Comparison of ENCODE assay signal across 1 cellular context in genomic region chr14:33676135-33676566, GRCh38.
TF ChIP-seq lines count a peak whose summit lies in the region.

No MANE protein-coding gene starts in this region.

TF ChIP-seq in GM12878, 131 proteins besides CTCF, POLR2A, EP300 and RAD21 (continued from another document and continues in another):
- no peak for TF ChIP-seq BCL11A (IDR thresholded peaks at IDR 0.05; ENCODE audit: low read depth, low read length)
- TF ChIP-seq GATAD2B (conservative IDR thresholded peaks at IDR 0.05; ENCODE audit: low read depth): no peak
- TF ChIP-seq HDGF (IDR thresholded peaks at IDR 0.05): no peak
- TF ChIP-seq RCOR1 (conservative IDR thresholded peaks at IDR 0.05; ENCODE audit: low read depth, low read length): no peak
- TF ChIP-seq KDM1A (IDR thresholded peaks at IDR 0.05; ENCODE audit: borderline replicate concordance): no peak
- no peak for TF ChIP-seq MEF2B (IDR thresholded peaks at IDR 0.05; ENCODE audit: partially characterized antibody, poor library complexity, severe bottlenecking)
- TF ChIP-seq NBN (IDR thresholded peaks at IDR 0.05): 0 out of 2 replicates have a peak, but pooled peaks have one; percentile 20
- no peak for TF ChIP-seq ATF7 (IDR thresholded peaks at IDR 0.05; ENCODE audit: low read depth)
- peak; percentile 28; the same call in 1 of the 2 replicates for TF ChIP-seq SMC3 (IDR thresholded peaks at IDR 0.05; ENCODE audit: borderline replicate concordance, low read length)
- no peak for TF ChIP-seq FOXK2 (IDR thresholded peaks at IDR 0.05)
- TF ChIP-seq SIN3A (IDR thresholded peaks at IDR 0.05; ENCODE audit: low read depth, low read length): no peak
- no peak for TF ChIP-seq STAT1 (conservative IDR thresholded peaks at IDR 0.05)
- TF ChIP-seq KAT2A (conservative IDR thresholded peaks at IDR 0.05; ENCODE audit: control insufficient read depth, low read depth, low read length): no peak
- peak; percentile 38; the same call in 1 of the 2 replicates for TF ChIP-seq USF2 (IDR thresholded peaks at IDR 0.05; ENCODE audit: borderline replicate concordance, low read depth, low read length)
- TF ChIP-seq ZZZ3 (IDR thresholded peaks at IDR 0.05; ENCODE audit: control insufficient read depth, insufficient read length, low read depth): no peak
- TF ChIP-seq SMARCA5 (IDR thresholded peaks at IDR 0.05): 0 out of 2 replicates have a peak, but pooled peaks have one; percentile 74
- TF ChIP-seq FOS (IDR thresholded peaks at IDR 0.05; ENCODE audit: borderline replicate concordance, extremely low read depth, insufficient read length): no peak
- TF ChIP-seq BRCA1 (IDR thresholded peaks at IDR 0.05; ENCODE audit: low read depth, low read length): no peak
- TF ChIP-seq, protein P1, sequence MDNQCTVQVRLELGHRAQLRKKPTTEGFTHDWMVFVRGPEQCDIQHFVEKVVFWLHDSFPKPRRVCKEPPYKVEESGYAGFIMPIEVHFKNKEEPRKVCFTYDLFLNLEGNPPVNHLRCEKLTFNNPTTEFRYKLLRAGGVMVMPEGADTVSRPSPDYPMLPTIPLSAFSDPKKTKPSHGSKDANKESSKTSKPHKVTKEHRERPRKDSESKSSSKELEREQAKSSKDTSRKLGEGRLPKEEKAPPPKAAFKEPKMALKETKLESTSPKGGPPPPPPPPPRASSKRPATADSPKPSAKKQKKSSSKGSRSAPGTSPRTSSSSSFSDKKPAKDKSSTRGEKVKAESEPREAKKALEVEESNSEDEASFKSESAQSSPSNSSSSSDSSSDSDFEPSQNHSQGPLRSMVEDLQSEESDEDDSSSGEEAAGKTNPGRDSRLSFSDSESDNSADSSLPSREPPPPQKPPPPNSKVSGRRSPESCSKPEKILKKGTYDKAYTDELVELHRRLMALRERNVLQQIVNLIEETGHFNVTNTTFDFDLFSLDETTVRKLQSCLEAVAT (IDR thresholded peaks at IDR 0.05): no peak
- TF ChIP-seq CHD4 (IDR thresholded peaks at IDR 0.05): no peak
- TF ChIP-seq E2F4 (IDR thresholded peaks at IDR 0.05; ENCODE audit: low read depth, low read length): no peak
- TF ChIP-seq YY1 (IDR thresholded peaks at IDR 0.05; ENCODE audit: low read depth, low read length): no peak
- TF ChIP-seq LARP7 (IDR thresholded peaks at IDR 0.05): 0 out of 2 replicates have a peak, but pooled peaks have one; percentile 21
- TF ChIP-seq PAX8 (IDR thresholded peaks at IDR 0.05): no peak
- TF ChIP-seq BACH1 (IDR thresholded peaks at IDR 0.05; ENCODE audit: borderline replicate concordance): no peak
- no peak for TF ChIP-seq PAX5 (IDR thresholded peaks at IDR 0.05; ENCODE audit: borderline replicate concordance, low read depth, low read length)
- TF ChIP-seq SKIL (IDR thresholded peaks at IDR 0.05; ENCODE audit: low read depth, poor library complexity, severe bottlenecking): no peak
- TF ChIP-seq, protein P2, sequence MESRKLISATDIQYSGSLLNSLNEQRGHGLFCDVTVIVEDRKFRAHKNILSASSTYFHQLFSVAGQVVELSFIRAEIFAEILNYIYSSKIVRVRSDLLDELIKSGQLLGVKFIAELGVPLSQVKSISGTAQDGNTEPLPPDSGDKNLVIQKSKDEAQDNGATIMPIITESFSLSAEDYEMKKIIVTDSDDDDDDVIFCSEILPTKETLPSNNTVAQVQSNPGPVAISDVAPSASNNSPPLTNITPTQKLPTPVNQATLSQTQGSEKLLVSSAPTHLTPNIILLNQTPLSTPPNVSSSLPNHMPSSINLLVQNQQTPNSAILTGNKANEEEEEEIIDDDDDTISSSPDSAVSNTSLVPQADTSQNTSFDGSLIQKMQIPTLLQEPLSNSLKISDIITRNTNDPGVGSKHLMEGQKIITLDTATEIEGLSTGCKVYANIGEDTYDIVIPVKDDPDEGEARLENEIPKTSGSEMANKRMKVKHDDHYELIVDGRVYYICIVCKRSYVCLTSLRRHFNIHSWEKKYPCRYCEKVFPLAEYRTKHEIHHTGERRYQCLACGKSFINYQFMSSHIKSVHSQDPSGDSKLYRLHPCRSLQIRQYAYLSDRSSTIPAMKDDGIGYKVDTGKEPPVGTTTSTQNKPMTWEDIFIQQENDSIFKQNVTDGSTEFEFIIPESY (IDR thresholded peaks at IDR 0.05): no peak
- TF ChIP-seq, protein P3, sequence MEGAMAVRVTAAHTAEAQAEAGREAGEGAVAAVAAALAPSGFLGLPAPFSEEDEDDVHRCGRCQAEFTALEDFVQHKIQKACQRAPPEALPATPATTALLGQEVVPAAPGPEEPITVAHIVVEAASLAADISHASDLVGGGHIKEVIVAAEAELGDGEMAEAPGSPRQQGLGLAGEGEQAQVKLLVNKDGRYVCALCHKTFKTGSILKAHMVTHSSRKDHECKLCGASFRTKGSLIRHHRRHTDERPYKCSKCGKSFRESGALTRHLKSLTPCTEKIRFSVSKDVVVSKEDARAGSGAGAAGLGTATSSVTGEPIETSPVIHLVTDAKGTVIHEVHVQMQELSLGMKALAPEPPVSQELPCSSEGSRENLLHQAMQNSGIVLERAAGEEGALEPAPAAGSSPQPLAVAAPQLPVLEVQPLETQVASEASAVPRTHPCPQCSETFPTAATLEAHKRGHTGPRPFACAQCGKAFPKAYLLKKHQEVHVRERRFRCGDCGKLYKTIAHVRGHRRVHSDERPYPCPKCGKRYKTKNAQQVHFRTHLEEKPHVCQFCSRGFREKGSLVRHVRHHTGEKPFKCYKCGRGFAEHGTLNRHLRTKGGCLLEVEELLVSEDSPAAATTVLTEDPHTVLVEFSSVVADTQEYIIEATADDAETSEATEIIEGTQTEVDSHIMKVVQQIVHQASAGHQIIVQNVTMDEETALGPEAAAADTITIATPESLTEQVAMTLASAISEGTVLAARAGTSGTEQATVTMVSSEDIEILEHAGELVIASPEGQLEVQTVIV (IDR thresholded peaks at IDR 0.05; ENCODE audit: borderline replicate concordance, partially characterized antibody): no peak
- TF ChIP-seq TCF12 (IDR thresholded peaks at IDR 0.05; ENCODE audit: low read depth, low read length): no peak
- TF ChIP-seq, protein P4, sequence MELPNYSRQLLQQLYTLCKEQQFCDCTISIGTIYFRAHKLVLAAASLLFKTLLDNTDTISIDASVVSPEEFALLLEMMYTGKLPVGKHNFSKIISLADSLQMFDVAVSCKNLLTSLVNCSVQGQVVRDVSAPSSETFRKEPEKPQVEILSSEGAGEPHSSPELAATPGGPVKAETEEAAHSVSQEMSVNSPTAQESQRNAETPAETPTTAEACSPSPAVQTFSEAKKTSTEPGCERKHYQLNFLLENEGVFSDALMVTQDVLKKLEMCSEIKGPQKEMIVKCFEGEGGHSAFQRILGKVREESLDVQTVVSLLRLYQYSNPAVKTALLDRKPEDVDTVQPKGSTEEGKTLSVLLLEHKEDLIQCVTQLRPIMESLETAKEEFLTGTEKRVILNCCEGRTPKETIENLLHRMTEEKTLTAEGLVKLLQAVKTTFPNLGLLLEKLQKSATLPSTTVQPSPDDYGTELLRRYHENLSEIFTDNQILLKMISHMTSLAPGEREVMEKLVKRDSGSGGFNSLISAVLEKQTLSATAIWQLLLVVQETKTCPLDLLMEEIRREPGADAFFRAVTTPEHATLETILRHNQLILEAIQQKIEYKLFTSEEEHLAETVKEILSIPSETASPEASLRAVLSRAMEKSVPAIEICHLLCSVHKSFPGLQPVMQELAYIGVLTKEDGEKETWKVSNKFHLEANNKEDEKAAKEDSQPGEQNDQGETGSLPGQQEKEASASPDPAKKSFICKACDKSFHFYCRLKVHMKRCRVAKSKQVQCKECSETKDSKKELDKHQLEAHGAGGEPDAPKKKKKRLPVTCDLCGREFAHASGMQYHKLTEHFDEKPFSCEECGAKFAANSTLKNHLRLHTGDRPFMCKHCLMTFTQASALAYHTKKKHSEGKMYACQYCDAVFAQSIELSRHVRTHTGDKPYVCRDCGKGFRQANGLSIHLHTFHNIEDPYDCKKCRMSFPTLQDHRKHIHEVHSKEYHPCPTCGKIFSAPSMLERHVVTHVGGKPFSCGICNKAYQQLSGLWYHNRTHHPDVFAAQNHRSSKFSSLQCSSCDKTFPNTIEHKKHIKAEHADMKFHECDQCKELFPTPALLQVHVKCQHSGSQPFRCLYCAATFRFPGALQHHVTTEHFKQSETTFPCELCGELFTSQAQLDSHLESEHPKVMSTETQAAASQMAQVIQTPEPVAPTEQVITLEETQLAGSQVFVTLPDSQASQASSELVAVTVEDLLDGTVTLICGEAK (IDR thresholded peaks at IDR 0.05; ENCODE audit: borderline replicate concordance): no peak
- TF ChIP-seq MAX (IDR thresholded peaks at IDR 0.05; ENCODE audit: low read depth, low read length): peak; percentile 55; the same call in 1 of the 2 replicates
- TF ChIP-seq, protein P5, sequence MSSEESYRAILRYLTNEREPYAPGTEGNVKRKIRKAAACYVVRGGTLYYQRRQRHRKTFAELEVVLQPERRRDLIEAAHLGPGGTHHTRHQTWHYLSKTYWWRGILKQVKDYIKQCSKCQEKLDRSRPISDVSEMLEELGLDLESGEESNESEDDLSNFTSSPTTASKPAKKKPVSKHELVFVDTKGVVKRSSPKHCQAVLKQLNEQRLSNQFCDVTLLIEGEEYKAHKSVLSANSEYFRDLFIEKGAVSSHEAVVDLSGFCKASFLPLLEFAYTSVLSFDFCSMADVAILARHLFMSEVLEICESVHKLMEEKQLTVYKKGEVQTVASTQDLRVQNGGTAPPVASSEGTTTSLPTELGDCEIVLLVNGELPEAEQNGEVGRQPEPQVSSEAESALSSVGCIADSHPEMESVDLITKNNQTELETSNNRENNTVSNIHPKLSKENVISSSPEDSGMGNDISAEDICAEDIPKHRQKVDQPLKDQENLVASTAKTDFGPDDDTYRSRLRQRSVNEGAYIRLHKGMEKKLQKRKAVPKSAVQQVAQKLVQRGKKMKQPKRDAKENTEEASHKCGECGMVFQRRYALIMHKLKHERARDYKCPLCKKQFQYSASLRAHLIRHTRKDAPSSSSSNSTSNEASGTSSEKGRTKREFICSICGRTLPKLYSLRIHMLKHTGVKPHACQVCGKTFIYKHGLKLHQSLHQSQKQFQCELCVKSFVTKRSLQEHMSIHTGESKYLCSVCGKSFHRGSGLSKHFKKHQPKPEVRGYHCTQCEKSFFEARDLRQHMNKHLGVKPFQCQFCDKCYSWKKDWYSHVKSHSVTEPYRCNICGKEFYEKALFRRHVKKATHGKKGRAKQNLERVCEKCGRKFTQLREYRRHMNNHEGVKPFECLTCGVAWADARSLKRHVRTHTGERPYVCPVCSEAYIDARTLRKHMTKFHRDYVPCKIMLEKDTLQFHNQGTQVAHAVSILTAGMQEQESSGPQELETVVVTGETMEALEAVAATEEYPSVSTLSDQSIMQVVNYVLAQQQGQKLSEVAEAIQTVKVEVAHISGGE (CRISPR knock-in tag; IDR thresholded peaks at IDR 0.05): no peak
- TF ChIP-seq EGR1 (IDR thresholded peaks at IDR 0.05; ENCODE audit: borderline replicate concordance in 1 of 2, low read depth in 2 of 2, low read length in 2 of 2): no peak
- peak in 1 of 2 experiments; percentile 15; a peak in 1 of 4 replicates for TF ChIP-seq IKZF2 (IDR thresholded peaks at IDR 0.05)
- TF ChIP-seq RELA (IDR thresholded peaks at IDR 0.05; ENCODE audit: borderline replicate concordance, partially characterized antibody): no peak
- no peak for TF ChIP-seq POLR2AphosphoS5 (IDR thresholded peaks at IDR 0.05; ENCODE audit: low read length)
- no peak for TF ChIP-seq MYC (IDR thresholded peaks at IDR 0.05; ENCODE audit: insufficient read depth, insufficient read length, insufficient replicate concordance, low read length, severe bottlenecking)
